8 cellular contexts compared by ENCODE assay signal in genomic region chr7:135979674-135980660, GRCh38. TPM values are rescaled to one million over a fixed set of nuclear protein-coding genes. Genes with fewer than 3 reads are reported as not detected.
DNase-seq lines count a peak whose midpoint lies in the region; ATAC-seq lines count a peak whose summit lies in the region.

No MANE protein-coding gene starts in this region.

- H3K4me3 Mint-ChIP-seq in activated naive CD8-positive, alpha-beta T cell treated with anti-CD3 and anti-CD28 coated beads for 36 hours = peak overlapping the region; percentile 69
- peak overlapping the region; percentile 67 to 88 (median 84) for H3K4me3 Mint-ChIP-seq in naive B cell

- DNase-seq in EL (peak; percentile 46), naive B cell (no peak), NCI-H82 treated with DMSO at 0.1 percent for 48 hours (lab: John Stamatoyannopoulos, UW; ENCODE audit: unreplicated experiment) (no peak), NCI-H146 treated with DMSO at 0.1 percent for 48 hours (lab: John Stamatoyannopoulos, UW; ENCODE audit: unreplicated experiment) (no peak)
- no peak for DNase-seq in activated naive CD8-positive, alpha-beta T cell treated with anti-CD3 and anti-CD28 coated beads for 36 hours
- no peak for DNase-seq in activated effector memory CD4-positive, alpha-beta T cell treated with Interleukin-2 at 50 U/mL for 16 hours

- H3K36me3 Mint-ChIP-seq in activated naive CD8-positive, alpha-beta T cell treated with anti-CD3 and anti-CD28 coated beads for 36 hours = peaks cover 7% of the 10 kb centered on the region
- peaks cover 6 to 8% of the 10 kb centered on the region in 2 donors for H3K36me3 Mint-ChIP-seq in naive B cell

- peaks cover 3% of the 10 kb centered on the region for H3K27me3 Mint-ChIP-seq in activated naive CD8-positive, alpha-beta T cell treated with anti-CD3 and anti-CD28 coated beads for 36 hours
- H3K27me3 Mint-ChIP-seq in naive B cell = no peaks in the 10 kb centered on the region

- H3K27ac Mint-ChIP-seq in activated naive CD8-positive, alpha-beta T cell treated with anti-CD3 and anti-CD28 coated beads for 36 hours = peak overlapping the region; percentile 88
- peak overlapping the region; percentile 63 to 92 (median 90) for H3K27ac Mint-ChIP-seq in naive B cell

- ATAC-seq in HG02973 (IDR thresholded peaks at IDR 0.05; ENCODE audit: unreplicated experiment) (peak; percentile 22), naive B cell (ENCODE audit: low read depth in 2 of 2) (no peak), HG02588 (IDR thresholded peaks at IDR 0.05; ENCODE audit: unreplicated experiment) (no peak)

- H3K9me3 Mint-ChIP-seq in activated naive CD8-positive, alpha-beta T cell treated with anti-CD3 and anti-CD28 coated beads for 36 hours = no peaks in the 10 kb centered on the region
- peaks cover 0 to 5% (median 0%) of the 10 kb centered on the region in 7 donors for H3K9me3 Mint-ChIP-seq in naive B cell

- H3K4me1 Mint-ChIP-seq in activated naive CD8-positive, alpha-beta T cell treated with anti-CD3 and anti-CD28 coated beads for 36 hours = peaks cover 47% of the 10 kb centered on the region
- H3K4me1 Mint-ChIP-seq in naive B cell = peaks cover 47 to 53% (median 50%) of the 10 kb centered on the region in 3 donors

RNA-seq across cellular contexts. Expression of gene MTPN, which starts 2.8 kb away (rescaled TPM):
- total RNA-seq in activated naive CD8-positive, alpha-beta T cell treated with anti-CD3 and anti-CD28 coated beads for 36 hours = 100 to 1,000 TPM; 136 to 139 TPM
- 100 to 1,000 TPM; 203 to 341 (median 281) TPM for polyA plus RNA-seq in naive B cell (ENCODE audit: low read depth in 6 of 6)
